16 cellular contexts compared by ENCODE assay signal in genomic region chr2:109486711-109487130, GRCh38.
DNase-seq lines count a peak whose midpoint lies in the region; ATAC-seq, FAIRE-seq and TF ChIP-seq lines count a peak whose summit lies in the region.
"Had no signal": no experiment of that assay in that cellular context is flagged by ENCODE, and none has a peak within 500 bp of the region (broad histone marks: within the 10 kb centered on the region; RNA-seq: fewer than 3 reads in every experiment).

No MANE protein-coding gene starts in this region.

- H3K9me3 ChIP-seq in BLaER1: no peaks in the 10 kb centered on the region
- no peaks in the 10 kb centered on the region for H3K9me3 ChIP-seq in SJCRH30 (replicated peaks)
- H3K9me3 ChIP-seq in osteoblast (ENCODE audit: low read depth, low read length): no peaks in the 10 kb centered on the region

- TF ChIP-seq POLR2A in H54 (IDR thresholded peaks at IDR 0.05; ENCODE audit: low read depth, low read length): no peak

- no peak overlapping the region for H3K4me3 Mint-ChIP-seq in chondrocyte (ENCODE audit: unreplicated experiment)
- H3K4me3 Mint-ChIP-seq: CD4-positive, alpha-beta memory T cell; H9 had no signal

- peak overlapping the region; percentile 55 for H3K4me2 ChIP-seq in BLaER1
- peak overlapping the region; percentile 60 for H3K4me2 ChIP-seq in osteoblast (ENCODE audit: insufficient read depth, low read length)

- H3K36me3 Mint-ChIP-seq in chondrocyte (ENCODE audit: low read depth): peaks cover 17% of the 10 kb centered on the region
- H3K36me3 Mint-ChIP-seq: CD4-positive, alpha-beta memory T cell had no signal

- H3K27me3 ChIP-seq in BLaER1: no peaks in the 10 kb centered on the region
- no peaks in the 10 kb centered on the region for H3K27me3 ChIP-seq in SJCRH30
- no peaks in the 10 kb centered on the region for H3K27me3 ChIP-seq in osteoblast (ENCODE audit: insufficient read depth, low read length)

- peaks cover 70% of the 10 kb centered on the region for H3K4me1 Mint-ChIP-seq in chondrocyte (ENCODE audit: low read depth)
- H3K4me1 Mint-ChIP-seq: CD4-positive, alpha-beta memory T cell; H9 had no signal

- H3K4me3 ChIP-seq in BLaER1: no peak overlapping the region
- no peak overlapping the region for H3K4me3 ChIP-seq in SJCRH30
- H3K4me3 ChIP-seq in osteoblast (ENCODE audit: insufficient read depth, low read length): no peak overlapping the region

- DNase-seq in SJCRH30 (no peak), chondrocyte (ENCODE audit: low spot score) (peak; percentile 81), osteoblast (ENCODE audit: insufficient read length, low spot score, missing footprints) (no peak), H54 (ENCODE audit: insufficient read length, low spot score) (no peak)
- DNase-seq: CD4-positive, alpha-beta memory T cell; H9; MV-4-11; NCI-H1436; NCI-H2029 treated with DMSO at 0.1 percent for 48 hours; OCI-M1; RPMI8226 had no signal

- H3K4me1 ChIP-seq in BLaER1 (peaks cover 73% of the 10 kb centered on the region), SJCRH30 (peaks cover 52% of the 10 kb centered on the region), osteoblast (ENCODE audit: insufficient read depth, low read length) (peaks cover 14% of the 10 kb centered on the region)

- H3K27me3 Mint-ChIP-seq in chondrocyte (ENCODE audit: low read depth): no peaks in the 10 kb centered on the region

- FAIRE-seq in H54 (lab: Jason Lieb, UNC): no peak
- FAIRE-seq: A204.1 had no signal

- peak overlapping the region; percentile 65 for H2AFZ ChIP-seq in osteoblast (ENCODE audit: low read length)

- H3K36me3 ChIP-seq in BLaER1 (peaks cover 23% of the 10 kb centered on the region), SJCRH30 (no peaks in the 10 kb centered on the region), osteoblast (ENCODE audit: insufficient read depth, low read length) (no peaks in the 10 kb centered on the region)

- no peaks in the 10 kb centered on the region for H4K20me1 ChIP-seq in BLaER1
- H4K20me1 ChIP-seq in osteoblast (ENCODE audit: insufficient read depth, low read length): no peaks in the 10 kb centered on the region

- no peak overlapping the region for H3K9ac ChIP-seq in BLaER1

- no peaks in the 10 kb centered on the region for H3K9me3 Mint-ChIP-seq in chondrocyte (ENCODE audit: low read depth)
- H3K9me3 Mint-ChIP-seq: CD4-positive, alpha-beta memory T cell; H9 had no signal

- TF ChIP-seq CTCF in chondrocyte (IDR thresholded peaks at IDR 0.05) (no peak), osteoblast (IDR thresholded peaks at IDR 0.05; ENCODE audit: extremely low read depth, low read depth, low read length) (no peak)

- H3K79me2 ChIP-seq in osteoblast (ENCODE audit: insufficient read depth, low read length): no peaks in the 10 kb centered on the region

- no peak for ATAC-seq in activated CD4-positive, CD25-positive, alpha-beta regulatory T cell treated with anti-CD3 and anti-CD28 coated beads, Interleukin-2, amount 50 U/mL, for 24 hours
- ATAC-seq in HG02759 (IDR thresholded peaks at IDR 0.05; ENCODE audit: unreplicated experiment) (no peak), HG03460 (IDR thresholded peaks at IDR 0.05; ENCODE audit: unreplicated experiment) (no peak)

- peak overlapping the region; percentile 16; the same call in 1 of the 2 replicates for H3K27ac ChIP-seq in BLaER1
- H3K27ac ChIP-seq in SJCRH30: peak overlapping the region; percentile 73
- peak overlapping the region; percentile 79 for H3K27ac ChIP-seq in osteoblast (ENCODE audit: low read depth, low read length)

- H3K27ac Mint-ChIP-seq in chondrocyte (ENCODE audit: unreplicated experiment): peak overlapping the region; percentile 99
- H3K27ac Mint-ChIP-seq: H9 had no signal

Comparison
In these comparisons a context has a peak if more than half of its experiments do, and no peak if none do; other contexts are left out.
1. H3K27ac ChIP-seq: peak in every context shown above with its lines; median percentile 79 in osteoblast; 73 in SJCRH30; 16 in BLaER1.